Comparison of ENCODE assay signal across 1 cellular context in genomic region chr1:48222501-48223242, GRCh38.
TF ChIP-seq lines count a peak whose summit lies in the region.

Gene SLC5A9 (plus strand): TSS chr1:48222716. CDS start chr1:48222737, 21 bp downstream.

TF ChIP-seq in HepG2, 621 proteins besides CTCF, POLR2A, EP300 and RAD21 (continued from another document and continues in another):
- TF ChIP-seq ZNF776 (CRISPR knock-in tag; IDR thresholded peaks at IDR 0.05) (0 out of 2 replicates have a peak, but pooled peaks have one; percentile 64), TOE1 (CRISPR knock-in tag; IDR thresholded peaks at IDR 0.05) (no peak), ZNF883 (CRISPR knock-in tag; IDR thresholded peaks at IDR 0.05; ENCODE audit: not compliant biosample characterization) (no peak), ZNF674 (CRISPR knock-in tag; IDR thresholded peaks at IDR 0.05; ENCODE audit: low read depth) (no peak), ZNF775 (CRISPR knock-in tag; IDR thresholded peaks at IDR 0.05; ENCODE audit: borderline replicate concordance) (no peak), TEAD3 (CRISPR knock-in tag; optimal IDR thresholded peaks at IDR 0.05; ENCODE audit: borderline replicate concordance) (peak; percentile 71), SP140L (CRISPR knock-in tag; IDR thresholded peaks at IDR 0.05; ENCODE audit: borderline replicate concordance) (no peak), SRSF1 (optimal IDR thresholded peaks at IDR 0.05; ENCODE audit: low read depth, low read length) (no peak), ZFP36 (IDR thresholded peaks at IDR 0.05; ENCODE audit: borderline replicate concordance, low read depth, low read length, partially characterized antibody) (no peak), ZNF530 (CRISPR knock-in tag; IDR thresholded peaks at IDR 0.05; ENCODE audit: low read depth) (no peak), CBFB (CRISPR knock-in tag; IDR thresholded peaks at IDR 0.05) (no peak), PRDM4 (CRISPR knock-in tag; IDR thresholded peaks at IDR 0.05; ENCODE audit: borderline replicate concordance) (no peak), ZNF792 (CRISPR knock-in tag; IDR thresholded peaks at IDR 0.05) (peak; percentile 48; the same call in 1 of the 2 replicates), NCOR1 (IDR thresholded peaks at IDR 0.05; ENCODE audit: borderline replicate concordance, low read length) (peak; percentile 66; the same call in 1 of the 2 replicates), MXI1 (IDR thresholded peaks at IDR 0.05; ENCODE audit: borderline replicate concordance, low read depth, low read length) (peak; percentile 56; the same call in 1 of the 3 replicates), DMAP1 (CRISPR knock-in tag; IDR thresholded peaks at IDR 0.05) (peak; percentile 80), SMAD3 (CRISPR knock-in tag; IDR thresholded peaks at IDR 0.05) (0 out of 2 replicates have a peak, but pooled peaks have one; percentile 32), GATA4 (IDR thresholded peaks at IDR 0.05; ENCODE audit: borderline replicate concordance, low read depth) (peak; percentile 35; the same call in 1 of the 2 replicates), RFX3 (CRISPR knock-in tag; IDR thresholded peaks at IDR 0.05) (no peak), ZNF678 (CRISPR knock-in tag; IDR thresholded peaks at IDR 0.05) (no peak), NFYC (CRISPR knock-in tag; IDR thresholded peaks at IDR 0.05) (no peak), E2F2 (CRISPR knock-in tag; IDR thresholded peaks at IDR 0.05; ENCODE audit: borderline replicate concordance) (no peak), GTF2F1 (IDR thresholded peaks at IDR 0.05; ENCODE audit: low read length) (no peak), ZNF816 (CRISPR knock-in tag; IDR thresholded peaks at IDR 0.05; ENCODE audit: borderline replicate concordance) (no peak), MTA3 (CRISPR knock-in tag; IDR thresholded peaks at IDR 0.05) (no peak), JARID2 (CRISPR knock-in tag; IDR thresholded peaks at IDR 0.05; ENCODE audit: insufficient replicate concordance) (no peak), ZNF609 (CRISPR knock-in tag; IDR thresholded peaks at IDR 0.05; ENCODE audit: borderline replicate concordance) (peak; percentile 45; the same call in 1 of the 2 replicates), NPAS2 (CRISPR knock-in tag; IDR thresholded peaks at IDR 0.05; ENCODE audit: borderline replicate concordance) (no peak), STAT5B (CRISPR knock-in tag; IDR thresholded peaks at IDR 0.05) (no peak), ARHGAP35 (CRISPR knock-in tag; IDR thresholded peaks at IDR 0.05; ENCODE audit: borderline replicate concordance) (peak; percentile 32; the same call in 1 of the 2 replicates), MAZ (IDR thresholded peaks at IDR 0.05; ENCODE audit: borderline replicate concordance, low read depth, low read length) (no peak), MAZ (CRISPR knock-in tag; IDR thresholded peaks at IDR 0.05; ENCODE audit: low read depth) (no peak), FOXA3 (CRISPR knock-in tag; IDR thresholded peaks at IDR 0.05) (peak; percentile 80), NR2F2 (IDR thresholded peaks at IDR 0.05; ENCODE audit: borderline replicate concordance, low read depth) (no peak; the same call in 1 of the 2 replicates), REXO4 (CRISPR knock-in tag; IDR thresholded peaks at IDR 0.05; ENCODE audit: borderline replicate concordance) (no peak), ATF2 (CRISPR knock-in tag; IDR thresholded peaks at IDR 0.05) (no peak), ZXDC (CRISPR knock-in tag; IDR thresholded peaks at IDR 0.05) (no peak), FOXA1 (IDR thresholded peaks at IDR 0.05) (no peak), FOXA1 (CRISPR knock-in tag; IDR thresholded peaks at IDR 0.05) (peak; percentile 53), CBX2 (IDR thresholded peaks at IDR 0.05; ENCODE audit: low read depth, low read length) (no peak), CBX2 (CRISPR knock-in tag; IDR thresholded peaks at IDR 0.05; ENCODE audit: low read depth) (no peak), SETDB1 (CRISPR knock-in tag; IDR thresholded peaks at IDR 0.05; ENCODE audit: borderline replicate concordance) (no peak), CREB1 (IDR thresholded peaks at IDR 0.05) (no peak), CREB1 (CRISPR knock-in tag; IDR thresholded peaks at IDR 0.05) (peak; percentile 37; the same call in 1 of the 2 replicates), FOXK2 (IDR thresholded peaks at IDR 0.05) (no peak), ZMYM4 (CRISPR knock-in tag; IDR thresholded peaks at IDR 0.05) (peak; percentile 56), ZFP82 (CRISPR knock-in tag; IDR thresholded peaks at IDR 0.05; ENCODE audit: borderline replicate concordance) (no peak), CHD2 (IDR thresholded peaks at IDR 0.05; ENCODE audit: low read depth, low read length) (no peak), ZNF350 (CRISPR knock-in tag; IDR thresholded peaks at IDR 0.05; ENCODE audit: borderline replicate concordance, low read depth) (no peak; the same call in 1 of the 2 replicates), THAP11 (CRISPR knock-in tag; IDR thresholded peaks at IDR 0.05) (no peak), NCOA1 (CRISPR knock-in tag; IDR thresholded peaks at IDR 0.05) (no peak), ZNF274 (CRISPR knock-in tag; IDR thresholded peaks at IDR 0.05) (no peak), ZNF569 (CRISPR knock-in tag; IDR thresholded peaks at IDR 0.05; ENCODE audit: borderline replicate concordance) (no peak)
- TF ChIP-seq, protein P1, sequence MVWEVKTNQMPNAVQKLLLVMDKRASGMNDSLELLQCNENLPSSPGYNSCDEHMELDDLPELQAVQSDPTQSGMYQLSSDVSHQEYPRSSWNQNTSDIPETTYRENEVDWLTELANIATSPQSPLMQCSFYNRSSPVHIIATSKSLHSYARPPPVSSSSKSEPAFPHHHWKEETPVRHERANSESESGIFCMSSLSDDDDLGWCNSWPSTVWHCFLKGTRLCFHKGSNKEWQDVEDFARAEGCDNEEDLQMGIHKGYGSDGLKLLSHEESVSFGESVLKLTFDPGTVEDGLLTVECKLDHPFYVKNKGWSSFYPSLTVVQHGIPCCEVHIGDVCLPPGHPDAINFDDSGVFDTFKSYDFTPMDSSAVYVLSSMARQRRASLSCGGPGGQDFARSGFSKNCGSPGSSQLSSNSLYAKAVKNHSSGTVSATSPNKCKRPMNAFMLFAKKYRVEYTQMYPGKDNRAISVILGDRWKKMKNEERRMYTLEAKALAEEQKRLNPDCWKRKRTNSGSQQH (CRISPR knock-in tag; IDR thresholded peaks at IDR 0.05; ENCODE audit: low read depth), result peak; percentile 50; the same call in 1 of the 2 replicates
- TF ChIP-seq, protein P2, sequence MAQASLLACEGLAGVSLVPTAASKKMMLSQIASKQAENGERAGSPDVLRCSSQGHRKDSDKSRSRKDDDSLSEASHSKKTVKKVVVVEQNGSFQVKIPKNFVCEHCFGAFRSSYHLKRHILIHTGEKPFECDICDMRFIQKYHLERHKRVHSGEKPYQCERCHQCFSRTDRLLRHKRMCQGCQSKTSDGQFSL (CRISPR knock-in tag; IDR thresholded peaks at IDR 0.05), result no peak
- TF ChIP-seq, protein P3, sequence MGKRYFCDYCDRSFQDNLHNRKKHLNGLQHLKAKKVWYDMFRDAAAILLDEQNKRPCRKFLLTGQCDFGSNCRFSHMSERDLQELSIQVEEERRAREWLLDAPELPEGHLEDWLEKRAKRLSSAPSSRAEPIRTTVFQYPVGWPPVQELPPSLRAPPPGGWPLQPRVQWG (CRISPR knock-in tag; IDR thresholded peaks at IDR 0.05; ENCODE audit: borderline replicate concordance, low read depth), result no peak
